Comparison of ENCODE assay signal across 7 cellular contexts in genomic region chr11:96464695-96465307, GRCh38.
DNase-seq lines count a peak whose midpoint lies in the region; ATAC-seq, FAIRE-seq and TF ChIP-seq lines count a peak whose summit lies in the region.

No MANE protein-coding gene starts in this region.

- H3K4me2 ChIP-seq in astrocyte (ENCODE audit: low read length), result peak overlapping the region; percentile 81

- no peaks in the 10 kb centered on the region for H3K27me3 Mint-ChIP-seq in astrocyte (ENCODE audit: low read depth, unreplicated experiment)

- H3K4me1 Mint-ChIP-seq in astrocyte (ENCODE audit: low read depth, unreplicated experiment), result no peaks in the 10 kb centered on the region

- no peak overlapping the region for H3K27ac Mint-ChIP-seq in astrocyte (ENCODE audit: unreplicated experiment)

- TF ChIP-seq CTCF in astrocyte (IDR thresholded peaks at IDR 0.05; ENCODE audit: insufficient read depth, low read depth, low read length), result peak; percentile 93
- TF ChIP-seq CTCF in spleen (IDR thresholded peaks at IDR 0.05 in 8 of 11, conservative IDR thresholded peaks at IDR 0.05 in 3 of 11), result peak in 10 of 11 experiments; percentile 36 to 83 (median 66)

- DNase-seq in ELF-1 (ENCODE audit: low read depth, low spot score) (peak; percentile 56), NCI-H460 (ENCODE audit: extremely low read depth, low read depth) (peak; percentile 62), astrocyte (ENCODE audit: low read depth) (peak; percentile 57), hepatic stellate cell (ENCODE audit: low spot score) (peak; percentile 68), spleen (no peak)

- peak; percentile 78 for FAIRE-seq in astrocyte (lab: Jason Lieb, UNC)

- H2AFZ ChIP-seq in astrocyte (ENCODE audit: low read depth, low read length), result peak overlapping the region; percentile 51

- intact Hi-C loops in spleen (cut with DNase I; ENCODE audit: low total_unique reads), result loop anchor here (10.0 kb wide), 1 partner anchor 680 kb away; no protein-coding TSS in a partner anchor

- H3K36me3 ChIP-seq in astrocyte (ENCODE audit: insufficient read depth, low read length) (no peaks in the 10 kb centered on the region), spleen (no peaks in the 10 kb centered on the region)

- no peaks in the 10 kb centered on the region for H3K36me3 Mint-ChIP-seq in astrocyte (ENCODE audit: low read depth, unreplicated experiment)

- peak; percentile 58 for ATAC-seq in GM19468 (IDR thresholded peaks at IDR 0.05; ENCODE audit: extremely low read depth, unreplicated experiment)
- peak; percentile 69 for ATAC-seq in HG03521 (IDR thresholded peaks at IDR 0.05; ENCODE audit: unreplicated experiment)

- H3K4me3 ChIP-seq in astrocyte (ENCODE audit: insufficient read depth, low read depth, low read length) (no peak overlapping the region), spleen (peak overlapping the region in 1 of 8 donors; percentile 59)

- no peaks in the 10 kb centered on the region for H3K9me3 Mint-ChIP-seq in astrocyte (ENCODE audit: unreplicated experiment)

- H3K27me3 ChIP-seq in astrocyte (ENCODE audit: insufficient read depth, low read length) (peaks cover 14% of the 10 kb centered on the region), spleen (replicated peaks in 1 of 7) (peaks cover 0 to 3% (median 0%) of the 10 kb centered on the region in 7 donors)

- no peaks in the 10 kb centered on the region for H3K79me2 ChIP-seq in astrocyte (ENCODE audit: insufficient read depth, low read length)

- H4K20me1 ChIP-seq in astrocyte (ENCODE audit: insufficient read depth, low read length), result no peaks in the 10 kb centered on the region

- H3K9ac ChIP-seq in astrocyte (ENCODE audit: low read length), result no peak overlapping the region

- no peak for TF ChIP-seq POLR2A in spleen (IDR thresholded peaks at IDR 0.05)

- H3K4me3 Mint-ChIP-seq in astrocyte (ENCODE audit: unreplicated experiment), result no peak overlapping the region

- 13 to 21% (median 15%) methylated on average over 7 of the region's 7 CpGs for WGBS in spleen, 5 donors

- peaks cover 6% of the 10 kb centered on the region for H3K4me1 ChIP-seq in astrocyte (ENCODE audit: insufficient read depth, low read length)
- H3K4me1 ChIP-seq in spleen, result peaks cover 0 to 18% (median 8%) of the 10 kb centered on the region in 6 donors

- H3K9me3 ChIP-seq in astrocyte (ENCODE audit: insufficient read depth, low read depth, low read length), result no peaks in the 10 kb centered on the region
- H3K9me3 ChIP-seq in spleen, result peaks cover 0 to 5% (median 0%) of the 10 kb centered on the region in 8 donors

- H3K27ac ChIP-seq in astrocyte (ENCODE audit: low read depth, low read length) (no peak overlapping the region), spleen (no peak overlapping the region)
